ENCODE assay signal across 23 cellular contexts in the genomic region with DNA sequence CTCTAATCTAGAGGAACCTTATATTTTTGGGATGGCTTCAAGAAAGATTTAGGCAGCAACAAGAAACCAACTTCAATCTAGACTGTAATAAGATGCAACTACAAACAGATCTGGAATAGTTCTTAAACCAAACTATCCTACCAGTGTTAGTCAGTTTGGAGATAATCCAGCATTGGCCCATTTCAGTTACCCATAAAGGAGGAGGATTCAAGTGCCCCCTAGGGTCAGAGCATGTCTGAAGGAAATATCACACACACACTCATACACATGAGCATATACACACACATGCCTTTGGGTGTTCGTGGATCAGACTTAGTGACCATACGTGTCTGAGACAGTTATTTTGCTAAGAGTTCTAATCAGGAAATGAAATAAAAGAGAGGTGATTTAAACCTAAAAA.
DNase-seq lines count a peak whose midpoint lies in the region; ATAC-seq, FAIRE-seq and TF ChIP-seq lines count a peak whose summit lies in the region.
"Had no signal": no experiment of that assay in that cellular context is flagged by ENCODE, and none has a peak within 500 bp of the region (broad histone marks: within the 10 kb centered on the region; RNA-seq: fewer than 3 reads in every experiment).

No MANE protein-coding gene starts in this region.

- DNase-seq in GM23248 = peak; percentile 47
- no peak for DNase-seq in astrocyte (ENCODE audit: low read depth)
- DNase-seq in mesothelial cell of epicardium (ENCODE audit: low spot score in 2 of 2, unreplicated experiment in 2 of 2) = no peak
- DNase-seq in NCI-H345 treated with DMSO at 0.1 percent for 48 hours (lab: John Stamatoyannopoulos, UW; ENCODE audit: unreplicated experiment) = no peak
- DNase-seq in activated CD8-positive, alpha-beta memory T cell treated with anti-CD3 and anti-CD28 coated beads, Interleukin-2, amount 10 ng/mL, durations not matched to agents 7 days and 5 days = no peak
- DNase-seq in activated CD4-positive, alpha-beta T cell treated with anti-CD3 and anti-CD28 coated beads, Interleukin-2, amount 10 ng/mL, durations not matched to agents 24 days and 14 days = no peak
- DNase-seq: AML-193; C1 segment of cervical spinal cord; CD4-positive, alpha-beta memory T cell; DMS 273 treated with DMSO at 0.1 percent for 48 hours; DMS79; H7; MM.1S; NCI-H2029; NCI-H446 treated with DMSO at 0.1 percent for 48 hours; Right ventricle myocardium superior; RPMI8226 had no signal

- WGBS in GM23248 (ENCODE audit: low coverage in 1 of 2, low lambda C conversion rate in 2 of 2, missing lambda C conversion rate in 2 of 2), 2 experiments = 60 to 76% methylated on average over 2 of the region's 2 CpGs

- no peak for ATAC-seq in GM18868 (IDR thresholded peaks at IDR 0.05; ENCODE audit: unreplicated experiment)
- no peak for ATAC-seq in activated CD8-positive, alpha-beta memory T cell treated with anti-CD3 and anti-CD28 coated beads, Interleukin-2, amount 10 ng/mL, durations not matched to agents 7 days and 5 days

- H3K36me3 Mint-ChIP-seq in astrocyte (ENCODE audit: low read depth, unreplicated experiment) (no peaks in the 10 kb centered on the region), mesothelial cell of epicardium (no peaks in the 10 kb centered on the region)
- H3K36me3 Mint-ChIP-seq in activated CD8-positive, alpha-beta memory T cell treated with anti-CD3 and anti-CD28 coated beads, Interleukin-2, amount 10 ng/mL, durations not matched to agents 7 days and 5 days = no peaks in the 10 kb centered on the region
- no peaks in the 10 kb centered on the region for H3K36me3 Mint-ChIP-seq in activated CD4-positive, alpha-beta T cell treated with anti-CD3 and anti-CD28 coated beads, Interleukin-2, amount 10 ng/mL, durations not matched to agents 24 days and 14 days (ENCODE audit: low read depth)
- H3K36me3 Mint-ChIP-seq: CD4-positive, alpha-beta memory T cell had no signal

- H3K27me3 Mint-ChIP-seq in astrocyte (ENCODE audit: low read depth, unreplicated experiment) (no peaks in the 10 kb centered on the region), mesothelial cell of epicardium (ENCODE audit: low read depth) (no peaks in the 10 kb centered on the region)
- H3K27me3 Mint-ChIP-seq in activated CD8-positive, alpha-beta memory T cell treated with anti-CD3 and anti-CD28 coated beads, Interleukin-2, amount 10 ng/mL, durations not matched to agents 7 days and 5 days = no peaks in the 10 kb centered on the region
- no peaks in the 10 kb centered on the region for H3K27me3 Mint-ChIP-seq in activated CD4-positive, alpha-beta T cell treated with anti-CD3 and anti-CD28 coated beads, Interleukin-2, amount 10 ng/mL, durations not matched to agents 24 days and 14 days
- H3K27me3 Mint-ChIP-seq: CD4-positive, alpha-beta memory T cell had no signal

- intact Hi-C loops in activated CD4-positive, alpha-beta T cell treated with anti-CD3 and anti-CD28 coated beads, Interleukin-2, amount 10 ng/mL, durations not matched to agents 24 days and 14 days (cut with micrococcal nuclease) = no loop called here

- H3K27ac ChIP-seq in GM23248 = 0 out of 2 replicates have a peak overlapping the region, but pooled peaks have one; percentile 20
- peak overlapping the region; percentile 72 for H3K27ac ChIP-seq in astrocyte (ENCODE audit: low read depth, low read length)
- H3K27ac ChIP-seq: KMS-11, SJSA1 had no signal

- H3K36me3 ChIP-seq in GM23248 (ENCODE audit: low read depth) (no peaks in the 10 kb centered on the region), astrocyte (ENCODE audit: insufficient read depth, low read length) (no peaks in the 10 kb centered on the region)
- H3K36me3 ChIP-seq: SJSA1 had no signal

- H3K4me3 Mint-ChIP-seq in astrocyte (ENCODE audit: unreplicated experiment) (peak overlapping the region; percentile 45), mesothelial cell of epicardium (no peak overlapping the region)
- H3K4me3 Mint-ChIP-seq in activated CD8-positive, alpha-beta memory T cell treated with anti-CD3 and anti-CD28 coated beads, Interleukin-2, amount 10 ng/mL, durations not matched to agents 7 days and 5 days = no peak overlapping the region
- H3K4me3 Mint-ChIP-seq in activated CD4-positive, alpha-beta T cell treated with anti-CD3 and anti-CD28 coated beads, Interleukin-2, amount 10 ng/mL, durations not matched to agents 24 days and 14 days = no peak overlapping the region
- H3K4me3 Mint-ChIP-seq: CD4-positive, alpha-beta memory T cell had no signal

- no peaks in the 10 kb centered on the region for H3K9me2 ChIP-seq in GM23248 (ENCODE audit: insufficient read depth)

- H3K79me2 ChIP-seq in GM23248 (ENCODE audit: insufficient read depth) (no peaks in the 10 kb centered on the region), astrocyte (ENCODE audit: insufficient read depth, low read length) (no peaks in the 10 kb centered on the region)

- H3K4me2 ChIP-seq in GM23248 (ENCODE audit: unreplicated experiment) (no peak overlapping the region), astrocyte (ENCODE audit: low read length) (no peak overlapping the region)
- H3K4me2 ChIP-seq: KMS-11 had no signal

- H2AFZ ChIP-seq in GM23248 = no peak overlapping the region
- no peak overlapping the region for H2AFZ ChIP-seq in astrocyte (ENCODE audit: low read depth, low read length)

- H3K27me3 ChIP-seq in GM23248 (replicated peaks; ENCODE audit: insufficient read depth) (no peaks in the 10 kb centered on the region), astrocyte (ENCODE audit: insufficient read depth, low read length) (no peaks in the 10 kb centered on the region)
- H3K27me3 ChIP-seq: SJSA1 had no signal

- H3K4me1 ChIP-seq in GM23248 (ENCODE audit: insufficient read depth) (peaks cover 57% of the 10 kb centered on the region), astrocyte (ENCODE audit: insufficient read depth, low read length) (peaks cover 35% of the 10 kb centered on the region)
- H3K4me1 ChIP-seq: SJSA1 had no signal

- CTCF ChIA-PET in activated CD8-positive, alpha-beta memory T cell treated with anti-CD3 and anti-CD28 coated beads, Interleukin-2, amount 10 ng/mL, durations not matched to agents 7 days and 5 days (lab: Charles Lee) = no interaction called here

- H3F3A ChIP-seq in GM23248 (ENCODE audit: insufficient read depth) = peaks cover 58% of the 10 kb centered on the region

- H3K9me3 ChIP-seq in GM23248 (ENCODE audit: low read depth) (no peaks in the 10 kb centered on the region), astrocyte (ENCODE audit: insufficient read depth, low read depth, low read length) (no peaks in the 10 kb centered on the region)
- H3K9me3 ChIP-seq: SJSA1 had no signal

- H3K9ac ChIP-seq in GM23248 (no peak overlapping the region), astrocyte (ENCODE audit: low read length) (peak overlapping the region; percentile 42)
- H3K9ac ChIP-seq: KMS-11 had no signal

- H3K27ac Mint-ChIP-seq in astrocyte (ENCODE audit: unreplicated experiment) = peak overlapping the region; percentile 42
- H3K27ac Mint-ChIP-seq in mesothelial cell of epicardium = peak overlapping the region; percentile 34
- H3K27ac Mint-ChIP-seq in activated CD8-positive, alpha-beta memory T cell treated with anti-CD3 and anti-CD28 coated beads, Interleukin-2, amount 10 ng/mL, durations not matched to agents 7 days and 5 days = no peak overlapping the region
- H3K27ac Mint-ChIP-seq in activated CD4-positive, alpha-beta T cell treated with anti-CD3 and anti-CD28 coated beads, Interleukin-2, amount 10 ng/mL, durations not matched to agents 24 days and 14 days = no peak overlapping the region
- H3K27ac Mint-ChIP-seq: CD4-positive, alpha-beta memory T cell had no signal

- H3K9me3 Mint-ChIP-seq in astrocyte (ENCODE audit: unreplicated experiment) (no peaks in the 10 kb centered on the region), mesothelial cell of epicardium (no peaks in the 10 kb centered on the region)
- no peaks in the 10 kb centered on the region for H3K9me3 Mint-ChIP-seq in activated CD8-positive, alpha-beta memory T cell treated with anti-CD3 and anti-CD28 coated beads, Interleukin-2, amount 10 ng/mL, durations not matched to agents 7 days and 5 days (ENCODE audit: low read depth)
- H3K9me3 Mint-ChIP-seq in activated CD4-positive, alpha-beta T cell treated with anti-CD3 and anti-CD28 coated beads, Interleukin-2, amount 10 ng/mL, durations not matched to agents 24 days and 14 days = no peaks in the 10 kb centered on the region

- H3K4me3 ChIP-seq in GM23248 (no peak overlapping the region), astrocyte (ENCODE audit: insufficient read depth, low read depth, low read length) (no peak overlapping the region)
- H3K4me3 ChIP-seq: SJSA1 had no signal

- peaks cover 41% of the 10 kb centered on the region for H3K4me1 Mint-ChIP-seq in astrocyte (ENCODE audit: low read depth, unreplicated experiment)
- peaks cover 69% of the 10 kb centered on the region for H3K4me1 Mint-ChIP-seq in mesothelial cell of epicardium
- no peaks in the 10 kb centered on the region for H3K4me1 Mint-ChIP-seq in activated CD8-positive, alpha-beta memory T cell treated with anti-CD3 and anti-CD28 coated beads, Interleukin-2, amount 10 ng/mL, durations not matched to agents 7 days and 5 days
- H3K4me1 Mint-ChIP-seq in activated CD4-positive, alpha-beta T cell treated with anti-CD3 and anti-CD28 coated beads, Interleukin-2, amount 10 ng/mL, durations not matched to agents 24 days and 14 days = no peaks in the 10 kb centered on the region
- H3K4me1 Mint-ChIP-seq: CD4-positive, alpha-beta memory T cell had no signal

- in situ Hi-C loops in GM23248 (cut with MboI) = loop anchor here (25.0 kb wide), 1 partner anchor 1154 kb away; the partner anchor contains the start of gene GXYLT1

- H4K20me1 ChIP-seq in GM23248 (ENCODE audit: insufficient read depth) = no peaks in the 10 kb centered on the region
- no peaks in the 10 kb centered on the region for H4K20me1 ChIP-seq in astrocyte (ENCODE audit: insufficient read depth, low read length)

- no peak for TF ChIP-seq CTCF in astrocyte (IDR thresholded peaks at IDR 0.05; ENCODE audit: insufficient read depth, low read depth, low read length)
- TF ChIP-seq CTCF in mesothelial cell of epicardium (IDR thresholded peaks at IDR 0.05; ENCODE audit: unreplicated experiment) = no peak

- no peak for FAIRE-seq in astrocyte (lab: Jason Lieb, UNC)
- FAIRE-seq: A204.1, GM12892, GM19239 had no signal

Comparison
In these comparisons a context has a peak if more than half of its experiments do, and no peak if none do; other contexts are left out.
1. H3K27ac Mint-ChIP-seq: peak in astrocyte (single experiment) and mesothelial cell of epicardium (single experiment); none in activated CD8-positive, alpha-beta memory T cell treated with anti-CD3 and anti-CD28 coated beads, Interleukin-2, amount 10 ng/mL, durations not matched to agents 7 days and 5 days (single experiment) and activated CD4-positive, alpha-beta T cell treated with anti-CD3 and anti-CD28 coated beads, Interleukin-2, amount 10 ng/mL, durations not matched to agents 24 days and 14 days (single experiment).